Comparison of ENCODE assay signal across 8 cellular contexts in the genomic region with DNA sequence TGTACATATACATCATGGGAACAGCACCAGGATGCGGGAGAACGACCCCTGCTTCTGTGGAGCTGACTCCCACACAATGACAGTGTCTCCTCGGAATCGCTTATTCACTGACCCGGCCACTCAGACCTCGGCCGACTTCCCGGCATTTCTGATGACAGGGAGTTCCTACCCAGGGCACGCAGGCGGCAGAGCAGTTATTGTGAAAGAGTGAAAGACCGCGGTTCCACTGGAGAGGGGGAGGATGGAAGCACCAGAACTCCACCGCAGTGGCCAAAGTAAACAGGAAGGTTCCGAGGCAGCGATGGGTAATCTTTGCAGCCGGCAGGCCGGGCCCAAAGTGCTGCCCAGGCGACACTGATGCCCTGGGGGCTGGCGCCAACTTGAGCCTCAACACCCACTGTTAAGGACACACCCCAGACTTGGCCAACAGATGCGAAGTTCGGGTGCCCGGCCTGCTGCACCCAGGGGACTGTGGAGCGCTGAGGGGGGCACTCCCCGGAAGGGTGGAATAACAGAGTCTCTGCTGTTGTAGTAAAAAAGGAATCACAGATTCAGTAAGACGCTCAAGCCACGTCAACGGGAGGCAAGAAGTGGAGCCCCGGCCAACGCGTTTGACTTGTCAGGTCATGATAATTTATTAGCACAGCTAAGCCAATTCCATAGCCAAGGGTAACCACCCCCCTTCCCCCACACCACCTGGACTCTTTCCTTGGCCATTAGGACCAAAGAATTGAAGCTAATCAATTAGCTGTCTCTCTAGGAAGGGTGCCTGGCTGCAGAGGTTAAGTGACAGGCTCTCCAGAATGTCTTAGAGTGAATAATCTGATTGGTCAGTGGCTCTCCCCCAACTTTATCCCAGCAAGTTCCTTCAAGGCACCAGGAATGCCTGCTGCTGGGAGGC. TPM values are rescaled to one million over a fixed set of nuclear protein-coding genes. Genes with fewer than 3 reads are reported as not detected.
A peak's percentile ranks its signal among the peaks of the same experiment; 100 is the strongest.
DNase-seq lines count a peak whose midpoint lies in the region; ATAC-seq and TF ChIP-seq lines count a peak whose summit lies in the region.

No MANE protein-coding gene starts in this region.

- peak overlapping the region; percentile 74 for H3K27ac Mint-ChIP-seq in CD8-positive, alpha-beta T cell

- DNase-seq in CD8-positive, alpha-beta T cell, result no peak
- DNase-seq in NCI-H82 (lab: John Stamatoyannopoulos, UW) (peak; percentile 98), dedifferentiated amniotic fluid mesenchymal stem cell (ENCODE audit: extremely low spot score) (peak; percentile 91), lower lobe of right lung (peak; percentile 88), NCI-H1436 (lab: John Stamatoyannopoulos, UW) (no peak), NCI-H526 (lab: John Stamatoyannopoulos, UW) (no peak)

- no peaks in the 10 kb centered on the region for H3K27me3 Mint-ChIP-seq in CD8-positive, alpha-beta T cell (ENCODE audit: low read depth)

- no peak overlapping the region for H3K27ac ChIP-seq in CD8-positive, alpha-beta T cell (ENCODE audit: low read depth, low read length)
- H3K27ac ChIP-seq in lower lobe of right lung (peak overlapping the region; percentile 89), thymus (ENCODE audit: low read depth) (peak overlapping the region; percentile 69)

- H3K9me3 Mint-ChIP-seq in CD8-positive, alpha-beta T cell, result no peaks in the 10 kb centered on the region

- ATAC-seq in CD8-positive, alpha-beta T cell, result no peak
- ATAC-seq in lower lobe of right lung (peak; percentile 84 to 89), HG03139 (IDR thresholded peaks at IDR 0.05; ENCODE audit: unreplicated experiment) (no peak)

- POLR2A ChIA-PET in CD8-positive, alpha-beta T cell (lab: Charles Lee), result no interaction called here

- no peaks in the 10 kb centered on the region for H3K36me3 ChIP-seq in CD8-positive, alpha-beta T cell (ENCODE audit: insufficient read depth, low read length)
- H3K36me3 ChIP-seq in lower lobe of right lung (peaks cover 23% of the 10 kb centered on the region), thymus (ENCODE audit: control insufficient read depth, insufficient read depth) (peaks cover 22% of the 10 kb centered on the region)

- H3K36me3 Mint-ChIP-seq in CD8-positive, alpha-beta T cell, result peaks cover 34% of the 10 kb centered on the region

- no peaks in the 10 kb centered on the region for H3K27me3 ChIP-seq in CD8-positive, alpha-beta T cell (ENCODE audit: insufficient read depth, low read length)
- no peaks in the 10 kb centered on the region for H3K27me3 ChIP-seq in lower lobe of right lung (ENCODE audit: low read depth)
- H3K27me3 ChIP-seq in thymus (ENCODE audit: control insufficient read depth, insufficient read depth), result no peaks in the 10 kb centered on the region

- TF ChIP-seq CTCF in CD8-positive, alpha-beta T cell (IDR thresholded peaks at IDR 0.05), result no peak
- no peak for TF ChIP-seq CTCF in lower lobe of right lung (IDR thresholded peaks at IDR 0.05)

- peaks cover 29% of the 10 kb centered on the region for H3K4me1 ChIP-seq in CD8-positive, alpha-beta T cell (ENCODE audit: insufficient read depth, low read length)
- H3K4me1 ChIP-seq in lower lobe of right lung (peaks cover 100% of the 10 kb centered on the region), thymus (ENCODE audit: control insufficient read depth, insufficient read depth, low read length) (peaks cover 5% of the 10 kb centered on the region)

- no peaks in the 10 kb centered on the region for H3K9me3 ChIP-seq in CD8-positive, alpha-beta T cell (ENCODE audit: low read length)
- H3K9me3 ChIP-seq in lower lobe of right lung, result no peaks in the 10 kb centered on the region
- no peaks in the 10 kb centered on the region for H3K9me3 ChIP-seq in thymus (ENCODE audit: control insufficient read depth)

- H3K4me3 ChIP-seq in CD8-positive, alpha-beta T cell (ENCODE audit: low read depth, low read length), result no peak overlapping the region
- H3K4me3 ChIP-seq in lower lobe of right lung, result peak overlapping the region; percentile 33
- H3K4me3 ChIP-seq in thymus (ENCODE audit: low read length), result no peak overlapping the region

- 92% methylated on average over 30 of the region's 30 CpGs for WGBS in thymus

- intact Hi-C loops in CD8-positive, alpha-beta T cell (cut with DNase I, micrococcal nuclease), result loop anchor here (2.0 to 10.0 kb wide), 2 partner anchors 13 to 121 kb away; a partner anchor contains a TSS
- intact Hi-C loops in lower lobe of right lung (cut with DNase I), result loop anchor here (5.0 kb wide), 1 partner anchor 37 kb away; no protein-coding TSS in a partner anchor

- CTCF ChIA-PET in CD8-positive, alpha-beta T cell (lab: Charles Lee), result interaction anchor here (1.7 kb wide), 1 partner anchor 26 kb away, joined by 5 read pairs; no protein-coding TSS in a partner anchor

- H3K4me3 Mint-ChIP-seq in CD8-positive, alpha-beta T cell, result no peak overlapping the region

- H3K4me1 Mint-ChIP-seq in CD8-positive, alpha-beta T cell (ENCODE audit: low read depth), result peaks cover 64% of the 10 kb centered on the region

RNA-seq across cellular contexts. Expression of a gene that starts 5.8 kb away (rescaled TPM):
- total RNA-seq in CD8-positive, alpha-beta T cell, result 10 to 100 TPM; 11.8 to 15.0 TPM
- 61.9 TPM for total RNA-seq in lower lobe of right lung
- 24.7 TPM for polyA plus RNA-seq in thymus

RNA-seq across cellular contexts. Expression of a gene that starts 59.5 kb away (rescaled TPM):
- 1 to 10 TPM; 1.7 to 2.6 TPM for total RNA-seq in CD8-positive, alpha-beta T cell
- total RNA-seq in lower lobe of right lung, result not detected
- polyA plus RNA-seq in thymus, result 2.8 TPM

Comparison
In these comparisons a context has a peak if more than half of its experiments do, and no peak if none do; other contexts are left out.
1. ATAC-seq: peak in lower lobe of right lung (2 of 2); none in CD8-positive, alpha-beta T cell (single experiment) and HG03139 (single experiment).
2. DNase-seq: peak in NCI-H82 (single experiment), dedifferentiated amniotic fluid mesenchymal stem cell (single experiment) and lower lobe of right lung (single experiment); none in CD8-positive, alpha-beta T cell (0 of 7), NCI-H1436 (single experiment) and NCI-H526 (0 of 2).